In the genomic region with DNA sequence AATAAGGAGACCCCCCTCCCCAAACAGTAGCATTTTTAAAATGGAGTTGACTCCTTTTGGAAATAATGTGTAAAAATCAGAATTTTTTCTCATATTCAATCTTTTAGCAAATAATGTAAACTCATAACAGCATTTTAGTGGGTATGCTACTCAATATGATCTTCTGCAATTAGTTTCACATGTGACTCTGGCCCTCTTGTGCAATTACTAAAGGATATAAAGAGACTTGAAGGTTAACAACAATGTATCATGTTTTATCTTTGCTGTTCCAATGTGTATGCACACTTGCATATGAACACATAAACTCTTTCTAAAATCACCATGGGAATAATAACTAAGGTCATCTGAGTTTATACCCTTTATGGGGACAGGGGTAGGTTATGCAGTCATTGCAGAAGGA, we compare ENCODE assay signal across 26 cellular contexts. TPM values are rescaled to one million over a fixed set of nuclear protein-coding genes. Genes with fewer than 3 reads are reported as not detected.
"Had no signal": no experiment of that assay in that cellular context is flagged by ENCODE, and none has a peak within 500 bp of the region (broad histone marks: within the 10 kb centered on the region; RNA-seq: fewer than 3 reads in every experiment).

No MANE protein-coding gene starts in this region.

- H3K4me3 ChIP-seq: dorsolateral prefrontal cortex, gastroesophageal sphincter, heart right ventricle, left lung, psoas muscle, sigmoid colon, testis, tibial artery, upper lobe of left lung had no signal

- H3K27me3 ChIP-seq: gastroesophageal sphincter, left lung, sigmoid colon, testis, tibial artery, upper lobe of left lung had no signal

- H3K4me1 ChIP-seq: gastroesophageal sphincter, heart right ventricle, left lung, psoas muscle, sigmoid colon, testis, tibial artery, upper lobe of left lung had no signal

- H3K9me3 ChIP-seq: psoas muscle, sigmoid colon, testis, tibial artery, upper lobe of left lung had no signal

- DNase-seq: dorsolateral prefrontal cortex; effector CD4-positive, alpha-beta T cell; heart right ventricle; hippocampal formation; left cardiac atrium; left lung; mesenchymal stem cell; naive thymus-derived CD8-positive, alpha-beta T cell; nephron progenitor cell; nucleus accumbens; posterior cingulate gyrus; psoas muscle; right cardiac atrium; sigmoid colon; stimulated activated CD4-positive, alpha-beta T cell treated with anti-CD3 and anti-CD28 coated beads, Interleukin-2, amount 100 ng/mL, for 24 hours; stimulated activated CD4-positive, alpha-beta T cell treated with anti-CD3 and anti-CD28 coated beads, Interleukin-4, amount 100 ng/mL, for 24 hours; stimulated activated naive CD8-positive, alpha-beta T cell treated with anti-CD3 and anti-CD28 coated beads, Interleukin-15, Interleukin-2, amounts not matched to agents 100 U/mL and 50 U/mL, for 24 hours; substantia nigra; testis; tibial artery; upper lobe of left lung had no signal

- H3K27ac ChIP-seq: dorsolateral prefrontal cortex, gastroesophageal sphincter, heart right ventricle, left lung, psoas muscle, sigmoid colon, testis, tibial artery, upper lobe of left lung had no signal

- H3K36me3 ChIP-seq: gastroesophageal sphincter, heart right ventricle, left lung, sigmoid colon, tibial artery, upper lobe of left lung had no signal

- ATAC-seq: gastroesophageal sphincter; heart right ventricle; left cardiac atrium; left lung; naive thymus-derived CD8-positive, alpha-beta T cell; psoas muscle; right cardiac atrium; stimulated activated memory B cell treated with anti-CD40 and anti-IgM and Interleukin-4, amounts not matched to agents 10 μg/mL and 1 μg/mL and 100 μg/mL, for 72 hours; stimulated activated naive CD8-positive, alpha-beta T cell treated with anti-CD3 and anti-CD28 coated beads, Interleukin-15, Interleukin-2, amounts not matched to agents 100 U/mL and 50 U/mL, for 24 hours had no signal

RNA-seq across cellular contexts. Expression of a gene that starts 39.9 kb away (rescaled TPM):
- total RNA-seq: gastroesophageal sphincter; kidney epithelial cell; lung microvascular endothelial cell; naive thymus-derived CD8-positive, alpha-beta T cell; osteocyte; psoas muscle; sigmoid colon had no signal
